8 cellular contexts compared by ENCODE assay signal in genomic region chr10:17836917-17837316, GRCh38. TPM values are rescaled to one million over a fixed set of nuclear protein-coding genes. Genes with fewer than 3 reads are reported as not detected.
DNase-seq lines count a peak whose midpoint lies in the region; ATAC-seq and TF ChIP-seq lines count a peak whose summit lies in the region.

No MANE protein-coding gene starts in this region.

- H3K27me3 Mint-ChIP-seq in CD14-positive monocyte (ENCODE audit: low read depth in 3 of 3) (peaks cover 0 to 6% (median 3%) of the 10 kb centered on the region in 3 donors), nephron progenitor cell (ENCODE audit: low read depth, poor library complexity) (no peaks in the 10 kb centered on the region)
- H3K27me3 Mint-ChIP-seq in activated T-helper 2 cell treated with anti-CD3 and anti-CD28 coated beads, Interferon-gamma antibody, Interleukin-2, Interleukin-4, amounts not matched to agents 10 μg/mL and 5 μg/mL and 100 μg/mL, durations not matched to agents 14 hours and 24 hours and 36 hours (ENCODE audit: low read depth), result peaks cover 1% of the 10 kb centered on the region

- intact Hi-C loops in CD14-positive monocyte (cut with micrococcal nuclease), result loop anchor here in 1 of 2 donors (10.0 kb wide), 1 partner anchor 52 kb away; no protein-coding TSS in a partner anchor
- intact Hi-C loops in PC-3 (cut with micrococcal nuclease), result loop anchor here (5.0 kb wide), 3 partner anchors 55 to 230 kb away; no protein-coding TSS in a partner anchor
- intact Hi-C loops in esophagus muscularis mucosa (cut with DNase I), result no loop called here
- intact Hi-C loops in activated T-helper 2 cell treated with anti-CD3 and anti-CD28 coated beads, Interferon-gamma antibody, Interleukin-2, Interleukin-4, amounts not matched to agents 10 μg/mL and 5 μg/mL and 100 μg/mL, durations not matched to agents 14 hours and 24 hours and 36 hours (cut with micrococcal nuclease), result no loop called here

- peak overlapping the region; percentile 43 for H3K27ac ChIP-seq in PC-3 (ENCODE audit: low read length)
- no peak overlapping the region for H3K27ac ChIP-seq in esophagus muscularis mucosa (replicated peaks in 1 of 4)

- H3K27me3 ChIP-seq in PC-3 (ENCODE audit: low read length), result no peaks in the 10 kb centered on the region
- no peaks in the 10 kb centered on the region for H3K27me3 ChIP-seq in esophagus muscularis mucosa
- H3K27me3 ChIP-seq in H7 (ENCODE audit: control insufficient read depth, insufficient read depth, low read length), result no peaks in the 10 kb centered on the region

- H3K79me2 ChIP-seq in PC-3 (ENCODE audit: low read length), result no peaks in the 10 kb centered on the region

- no peak for TF ChIP-seq CTCF in CD14-positive monocyte (IDR thresholded peaks at IDR 0.05)
- TF ChIP-seq CTCF in PC-3 (conservative IDR thresholded peaks at IDR 0.05; ENCODE audit: low read depth, low read length), result 0 out of 2 replicates have a peak, but pooled peaks have one; percentile 9
- no peak for TF ChIP-seq CTCF in esophagus muscularis mucosa (IDR thresholded peaks at IDR 0.05)
- TF ChIP-seq CTCF in nephron progenitor cell (IDR thresholded peaks at IDR 0.05), result no peak

- H3K36me3 ChIP-seq in PC-3 (ENCODE audit: low read depth, low read length), result no peaks in the 10 kb centered on the region
- H3K36me3 ChIP-seq in esophagus muscularis mucosa, result no peaks in the 10 kb centered on the region
- H3K36me3 ChIP-seq in H7 (replicated peaks; ENCODE audit: control insufficient read depth, insufficient read depth, low read length), result no peaks in the 10 kb centered on the region

- H3K9me2 ChIP-seq in PC-3 (replicated peaks; ENCODE audit: low read length), result no peaks in the 10 kb centered on the region

- H4K20me1 ChIP-seq in PC-3 (ENCODE audit: low read length), result no peaks in the 10 kb centered on the region

- TF ChIP-seq EP300 in esophagus muscularis mucosa (IDR thresholded peaks at IDR 0.05), result no peak

- H3K4me3 ChIP-seq in PC-3 (ENCODE audit: low read length) (peak overlapping the region; percentile 60), esophagus muscularis mucosa (peak overlapping the region; percentile 18 to 21 (median 18)), H7 (ENCODE audit: insufficient read depth, low read depth, low read length) (no peak overlapping the region)

- H3K4me1 ChIP-seq in PC-3 (ENCODE audit: insufficient read depth, low read length), result peaks cover 29% of the 10 kb centered on the region
- peaks cover 0 to 27% (median 20%) of the 10 kb centered on the region in 4 donors for H3K4me1 ChIP-seq in esophagus muscularis mucosa

- no TSS peak for BruUV-seq in PC-3 (replicated peaks; lab: Mats Ljungman, UMichigan)

- H3K36me3 Mint-ChIP-seq in CD14-positive monocyte (no peaks in the 10 kb centered on the region), nephron progenitor cell (ENCODE audit: low read depth) (no peaks in the 10 kb centered on the region)
- H3K36me3 Mint-ChIP-seq in activated T-helper 2 cell treated with anti-CD3 and anti-CD28 coated beads, Interferon-gamma antibody, Interleukin-2, Interleukin-4, amounts not matched to agents 10 μg/mL and 5 μg/mL and 100 μg/mL, durations not matched to agents 14 hours and 24 hours and 36 hours (ENCODE audit: low read depth), result no peaks in the 10 kb centered on the region

- no peak for TF ChIP-seq POLR2A in esophagus muscularis mucosa (IDR thresholded peaks at IDR 0.05; ENCODE audit: low read depth)

- CTCF ChIA-PET in PC-3 (lab: Charles Lee), result no interaction called here

- peak overlapping the region; percentile 89 for H2AFZ ChIP-seq in PC-3 (ENCODE audit: low read length)

- POLR2A ChIA-PET in PC-3 (lab: Charles Lee; ENCODE audit: unreplicated experiment), result no interaction called here

- no peak overlapping the region for H3K9ac ChIP-seq in PC-3 (ENCODE audit: low read length)

- ATAC-seq in PC-3 (peak; percentile 61), HG02840 (IDR thresholded peaks at IDR 0.05; ENCODE audit: low FRiP score, unreplicated experiment) (no peak)

- no peaks in the 10 kb centered on the region for H3K9me3 ChIP-seq in PC-3 (ENCODE audit: low read length)
- H3K9me3 ChIP-seq in esophagus muscularis mucosa, result no peaks in the 10 kb centered on the region

- peak overlapping the region; percentile 86 for H3K4me2 ChIP-seq in PC-3 (ENCODE audit: low read length)

- H3K27ac Mint-ChIP-seq in CD14-positive monocyte, result peak overlapping the region in 5 of 7 donors; percentile 58 to 79 (median 73)
- no peak overlapping the region for H3K27ac Mint-ChIP-seq in nephron progenitor cell
- H3K27ac Mint-ChIP-seq in activated T-helper 2 cell treated with anti-CD3 and anti-CD28 coated beads, Interferon-gamma antibody, Interleukin-2, Interleukin-4, amounts not matched to agents 10 μg/mL and 5 μg/mL and 100 μg/mL, durations not matched to agents 14 hours and 24 hours and 36 hours, result no peak overlapping the region

- WGBS in esophagus muscularis mucosa, result 20% methylated on average over 8 of the region's 8 CpGs

- no peak for DNase-seq in CD14-positive monocyte (ENCODE audit: low spot score)
- DNase-seq in PC-3, result peak; percentile 46
- DNase-seq in esophagus muscularis mucosa (ENCODE audit: extremely low spot score), result no peak
- DNase-seq in nephron progenitor cell, result peak; percentile 6
- no peak for DNase-seq in H7
- DNase-seq in activated T-helper 2 cell treated with anti-CD3 and anti-CD28 coated beads, Interferon-gamma antibody, Interleukin-2, Interleukin-4, amounts not matched to agents 10 μg/mL and 5 μg/mL and 100 μg/mL, durations not matched to agents 14 hours and 24 hours and 36 hours (ENCODE audit: low spot score), result no peak
- no peak for DNase-seq in NCI-H146 treated with DMSO at 0.1 percent for 48 hours (lab: John Stamatoyannopoulos, UW; ENCODE audit: unreplicated experiment)

- H3K4me1 Mint-ChIP-seq in CD14-positive monocyte (peaks cover 56% of the 10 kb centered on the region), nephron progenitor cell (peaks cover 5% of the 10 kb centered on the region)
- no peaks in the 10 kb centered on the region for H3K4me1 Mint-ChIP-seq in activated T-helper 2 cell treated with anti-CD3 and anti-CD28 coated beads, Interferon-gamma antibody, Interleukin-2, Interleukin-4, amounts not matched to agents 10 μg/mL and 5 μg/mL and 100 μg/mL, durations not matched to agents 14 hours and 24 hours and 36 hours (ENCODE audit: low read depth)

- H3F3A ChIP-seq in PC-3 (ENCODE audit: low read length, unreplicated experiment), result no peaks in the 10 kb centered on the region

- H3K9me3 Mint-ChIP-seq in CD14-positive monocyte, result peaks cover 0 to 1% (median 0%) of the 10 kb centered on the region in 7 donors
- H3K9me3 Mint-ChIP-seq in nephron progenitor cell, result no peaks in the 10 kb centered on the region
- H3K9me3 Mint-ChIP-seq in activated T-helper 2 cell treated with anti-CD3 and anti-CD28 coated beads, Interferon-gamma antibody, Interleukin-2, Interleukin-4, amounts not matched to agents 10 μg/mL and 5 μg/mL and 100 μg/mL, durations not matched to agents 14 hours and 24 hours and 36 hours, result no peaks in the 10 kb centered on the region

- H3K4me3 Mint-ChIP-seq in CD14-positive monocyte (peak overlapping the region; percentile 56 to 91), nephron progenitor cell (no peak overlapping the region)
- H3K4me3 Mint-ChIP-seq in activated T-helper 2 cell treated with anti-CD3 and anti-CD28 coated beads, Interferon-gamma antibody, Interleukin-2, Interleukin-4, amounts not matched to agents 10 μg/mL and 5 μg/mL and 100 μg/mL, durations not matched to agents 14 hours and 24 hours and 36 hours (ENCODE audit: low read depth), result no peak overlapping the region

RNA-seq across cellular contexts. Expression of gene MRC1, which starts 27.8 kb away (rescaled TPM):
- under 1 TPM; 0.11 to 0.34 TPM for polyA plus RNA-seq in CD14-positive monocyte
- total RNA-seq in PC-3 (2014; rRNA removed) (not detected in 2 replicates), esophagus muscularis mucosa (10 to 100 TPM; 21.9 to 69.6 (median 39.7) TPM)
- 0.07 and 0.17 TPM in 2 replicates for total RNA-seq in H7 (2014; rRNA removed; shearing (Covaris generic))
- total RNA-seq in activated T-helper 2 cell treated with anti-CD3 and anti-CD28 coated beads, Interferon-gamma antibody, Interleukin-2, Interleukin-4, amounts not matched to agents 10 μg/mL and 5 μg/mL and 100 μg/mL, durations not matched to agents 14 hours and 24 hours and 36 hours, result not detected in 2 replicates

Comparison
In these comparisons a context has a peak if more than half of its experiments do, and no peak if none do; other contexts are left out.
1. DNase-seq: peak in PC-3 (single experiment) and nephron progenitor cell (single experiment); none in CD14-positive monocyte (single experiment), esophagus muscularis mucosa (single experiment), H7 (single experiment), activated T-helper 2 cell treated with anti-CD3 and anti-CD28 coated beads, Interferon-gamma antibody, Interleukin-2, Interleukin-4, amounts not matched to agents 10 μg/mL and 5 μg/mL and 100 μg/mL, durations not matched to agents 14 hours and 24 hours and 36 hours (single experiment) and NCI-H146 treated with DMSO at 0.1 percent for 48 hours (single experiment).
2. H3K27ac Mint-ChIP-seq: peak in CD14-positive monocyte (5 of 7); none in nephron progenitor cell (single experiment) and activated T-helper 2 cell treated with anti-CD3 and anti-CD28 coated beads, Interferon-gamma antibody, Interleukin-2, Interleukin-4, amounts not matched to agents 10 μg/mL and 5 μg/mL and 100 μg/mL, durations not matched to agents 14 hours and 24 hours and 36 hours (single experiment).
3. H3K4me3 Mint-ChIP-seq: peak in CD14-positive monocyte (2 of 2); none in nephron progenitor cell (single experiment) and activated T-helper 2 cell treated with anti-CD3 and anti-CD28 coated beads, Interferon-gamma antibody, Interleukin-2, Interleukin-4, amounts not matched to agents 10 μg/mL and 5 μg/mL and 100 μg/mL, durations not matched to agents 14 hours and 24 hours and 36 hours (single experiment).
4. RNA of gene MRC1, which starts 27.8 kb away (total RNA-seq): 21.9 to 69.6 TPM in esophagus muscularis mucosa; 0.07 to 0.17 TPM in H7, not detected in PC-3 and not detected in activated T-helper 2 cell treated with anti-CD3 and anti-CD28 coated beads, Interferon-gamma antibody, Interleukin-2, Interleukin-4, amounts not matched to agents 10 μg/mL and 5 μg/mL and 100 μg/mL, durations not matched to agents 14 hours and 24 hours and 36 hours; every median in the first group is over 10 times any median in the second.